Comparison of ENCODE assay signal across 1 cellular context in the genomic region with DNA sequence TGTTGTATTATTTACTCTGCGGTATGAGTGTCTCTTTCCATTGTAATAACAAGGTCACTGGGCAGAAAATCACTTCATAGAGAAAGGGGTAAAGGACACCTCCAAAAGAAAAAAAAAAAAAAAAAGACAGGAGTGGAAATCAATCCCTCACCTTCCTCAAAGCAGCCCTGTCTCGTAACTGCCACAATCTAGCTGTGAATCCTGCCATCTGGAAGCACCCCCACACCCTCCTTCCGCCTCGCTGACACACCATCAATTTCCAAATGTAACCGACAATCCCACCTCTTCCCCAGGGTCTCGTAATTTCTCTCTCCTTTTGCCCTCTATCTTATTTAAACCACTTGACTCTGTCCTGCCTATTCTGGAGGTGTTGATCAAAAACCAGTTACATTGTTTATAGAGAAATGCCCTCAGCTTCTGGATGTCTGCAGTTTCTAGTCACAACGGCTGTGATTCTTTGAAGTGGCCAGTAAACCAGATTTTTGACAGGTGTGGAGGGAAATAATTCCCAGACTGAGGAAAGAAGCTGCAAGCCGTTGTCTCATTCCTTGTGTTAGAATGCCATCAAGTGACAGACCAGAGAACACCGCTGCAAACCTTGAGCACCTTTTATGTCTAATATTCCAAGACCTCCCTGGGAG.
A peak's percentile ranks its signal among the peaks of the same experiment; 100 is the strongest.
TF ChIP-seq lines count a peak whose summit lies in the region.

No MANE protein-coding gene starts in this region.

TF ChIP-seq in HEK293, 187 proteins besides CTCF, POLR2A, EP300 and RAD21 (continued from another document and continues in another):
- TF ChIP-seq GLIS1 (tag by site-specific recombination; IDR thresholded peaks at IDR 0.05) (peak; percentile 83), GFI1B (tag by site-specific recombination; IDR thresholded peaks at IDR 0.05) (peak; percentile 92), ZNF529 (tag by site-specific recombination; IDR thresholded peaks at IDR 0.05; ENCODE audit: insufficient replicate concordance) (no peak), OVOL3 (tag by site-specific recombination; IDR thresholded peaks at IDR 0.05) (no peak), PRDM1 (tag by site-specific recombination; IDR thresholded peaks at IDR 0.05) (no peak), GLIS2 (tag by site-specific recombination; IDR thresholded peaks at IDR 0.05) (no peak), ZXDB (tag by site-specific recombination; IDR thresholded peaks at IDR 0.05) (no peak), YY1 (tag by site-specific recombination; IDR thresholded peaks at IDR 0.05) (no peak), ZNF202 (tag by site-specific recombination; IDR thresholded peaks at IDR 0.05; ENCODE audit: borderline replicate concordance) (no peak), HIC1 (tag by site-specific recombination; IDR thresholded peaks at IDR 0.05) (no peak), ZNF366 (tag by site-specific recombination; conservative IDR thresholded peaks at IDR 0.05) (peak; percentile 74), KLF1 (tag by site-specific recombination; IDR thresholded peaks at IDR 0.05) (peak; percentile 20; the same call in 1 of the 2 replicates), MYNN (tag by site-specific recombination; IDR thresholded peaks at IDR 0.05; ENCODE audit: borderline replicate concordance) (no peak), ZNF585B (tag by site-specific recombination; IDR thresholded peaks at IDR 0.05) (no peak), ZBTB8A (tag by site-specific recombination; IDR thresholded peaks at IDR 0.05) (peak; percentile 41; the same call in 1 of the 2 replicates), ZNF155 (tag by site-specific recombination; IDR thresholded peaks at IDR 0.05) (no peak), ZNF354C (tag by site-specific recombination; IDR thresholded peaks at IDR 0.05; ENCODE audit: borderline replicate concordance, low read depth) (no peak), ZNF664 (tag by site-specific recombination; IDR thresholded peaks at IDR 0.05) (peak; percentile 59; the same call in 1 of the 2 replicates), ZNF280C (tag by site-specific recombination; IDR thresholded peaks at IDR 0.05) (no peak), ZNF112 (tag by site-specific recombination; IDR thresholded peaks at IDR 0.05) (no peak), SCRT1 (tag by site-specific recombination; IDR thresholded peaks at IDR 0.05; ENCODE audit: borderline replicate concordance) (0 out of 2 replicates have a peak, but pooled peaks have one; percentile 37), ZFHX2 (tag by site-specific recombination; conservative IDR thresholded peaks at IDR 0.05) (peak; percentile 89), ZNF426 (tag by site-specific recombination; IDR thresholded peaks at IDR 0.05) (no peak), ZNF76 (tag by site-specific recombination; IDR thresholded peaks at IDR 0.05; ENCODE audit: borderline replicate concordance, low read depth) (peak; percentile 32; the same call in 1 of the 2 replicates), ZNF776 (tag by site-specific recombination; IDR thresholded peaks at IDR 0.05; ENCODE audit: borderline replicate concordance) (no peak), ZSCAN4 (tag by site-specific recombination; IDR thresholded peaks at IDR 0.05) (no peak), HOXD13 (CRISPR knock-in tag; IDR thresholded peaks at IDR 0.05; ENCODE audit: borderline replicate concordance) (no peak), SP7 (tag by site-specific recombination; IDR thresholded peaks at IDR 0.05) (peak; percentile 80), ZEB2 (tag by site-specific recombination; IDR thresholded peaks at IDR 0.05) (peak; percentile 41; the same call in 1 of the 2 replicates), ZNF121 (tag by site-specific recombination; IDR thresholded peaks at IDR 0.05) (no peak), ZNF658 (tag by site-specific recombination; IDR thresholded peaks at IDR 0.05) (no peak), BCL11A (tag by site-specific recombination; IDR thresholded peaks at IDR 0.05; ENCODE audit: low read depth) (0 out of 2 replicates have a peak, but pooled peaks have one; percentile 28), ZNF645 (tag by site-specific recombination; IDR thresholded peaks at IDR 0.05) (no peak), IKZF3 (tag by site-specific recombination; IDR thresholded peaks at IDR 0.05) (peak; percentile 85), ZFP3 (tag by site-specific recombination; IDR thresholded peaks at IDR 0.05; ENCODE audit: low read depth) (peak; percentile 63; the same call in 1 of the 2 replicates), ZNF792 (tag by site-specific recombination; IDR thresholded peaks at IDR 0.05) (no peak; the same call in 1 of the 2 replicates), ZNF501 (tag by site-specific recombination; IDR thresholded peaks at IDR 0.05) (0 out of 2 replicates have a peak, but pooled peaks have one; percentile 64), KLF10 (tag by site-specific recombination; IDR thresholded peaks at IDR 0.05) (0 out of 2 replicates have a peak, but pooled peaks have one; percentile 37), ZNF521 (tag by site-specific recombination; IDR thresholded peaks at IDR 0.05) (no peak)
- TF ChIP-seq, protein P1, sequence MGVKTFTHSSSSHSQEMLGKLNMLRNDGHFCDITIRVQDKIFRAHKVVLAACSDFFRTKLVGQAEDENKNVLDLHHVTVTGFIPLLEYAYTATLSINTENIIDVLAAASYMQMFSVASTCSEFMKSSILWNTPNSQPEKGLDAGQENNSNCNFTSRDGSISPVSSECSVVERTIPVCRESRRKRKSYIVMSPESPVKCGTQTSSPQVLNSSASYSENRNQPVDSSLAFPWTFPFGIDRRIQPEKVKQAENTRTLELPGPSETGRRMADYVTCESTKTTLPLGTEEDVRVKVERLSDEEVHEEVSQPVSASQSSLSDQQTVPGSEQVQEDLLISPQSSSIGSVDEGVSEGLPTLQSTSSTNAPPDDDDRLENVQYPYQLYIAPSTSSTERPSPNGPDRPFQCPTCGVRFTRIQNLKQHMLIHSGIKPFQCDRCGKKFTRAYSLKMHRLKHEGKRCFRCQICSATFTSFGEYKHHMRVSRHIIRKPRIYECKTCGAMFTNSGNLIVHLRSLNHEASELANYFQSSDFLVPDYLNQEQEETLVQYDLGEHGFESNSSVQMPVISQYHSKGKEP (tag by site-specific recombination; IDR thresholded peaks at IDR 0.05), result peak; percentile 66
- TF ChIP-seq, protein P2, sequence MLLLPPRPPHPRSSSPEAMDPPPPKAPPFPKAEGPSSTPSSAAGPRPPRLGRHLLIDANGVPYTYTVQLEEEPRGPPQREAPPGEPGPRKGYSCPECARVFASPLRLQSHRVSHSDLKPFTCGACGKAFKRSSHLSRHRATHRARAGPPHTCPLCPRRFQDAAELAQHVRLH (tag by site-specific recombination; IDR thresholded peaks at IDR 0.05), result 0 out of 2 replicates have a peak, but pooled peaks have one; percentile 57
- TF ChIP-seq, protein P3, sequence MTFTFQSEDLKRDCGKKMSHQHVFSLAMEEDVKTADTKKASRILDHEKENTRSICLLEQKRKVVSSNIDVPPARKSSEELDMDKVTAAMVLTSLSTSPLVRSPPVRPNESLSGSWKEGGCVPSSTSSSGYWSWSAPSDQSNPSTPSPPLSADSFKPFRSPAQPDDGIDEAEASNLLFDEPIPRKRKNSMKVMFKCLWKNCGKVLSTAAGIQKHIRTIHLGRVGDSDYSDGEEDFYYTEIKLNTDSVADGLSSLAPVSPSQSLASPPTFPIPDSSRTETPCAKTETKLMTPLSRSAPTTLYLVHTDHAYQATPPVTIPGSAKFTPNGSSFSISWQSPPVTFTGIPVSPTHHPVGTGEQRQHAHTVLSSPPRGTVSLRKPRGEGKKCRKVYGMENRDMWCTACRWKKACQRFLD (tag by site-specific recombination; IDR thresholded peaks at IDR 0.05), result no peak
- TF ChIP-seq, protein P4, sequence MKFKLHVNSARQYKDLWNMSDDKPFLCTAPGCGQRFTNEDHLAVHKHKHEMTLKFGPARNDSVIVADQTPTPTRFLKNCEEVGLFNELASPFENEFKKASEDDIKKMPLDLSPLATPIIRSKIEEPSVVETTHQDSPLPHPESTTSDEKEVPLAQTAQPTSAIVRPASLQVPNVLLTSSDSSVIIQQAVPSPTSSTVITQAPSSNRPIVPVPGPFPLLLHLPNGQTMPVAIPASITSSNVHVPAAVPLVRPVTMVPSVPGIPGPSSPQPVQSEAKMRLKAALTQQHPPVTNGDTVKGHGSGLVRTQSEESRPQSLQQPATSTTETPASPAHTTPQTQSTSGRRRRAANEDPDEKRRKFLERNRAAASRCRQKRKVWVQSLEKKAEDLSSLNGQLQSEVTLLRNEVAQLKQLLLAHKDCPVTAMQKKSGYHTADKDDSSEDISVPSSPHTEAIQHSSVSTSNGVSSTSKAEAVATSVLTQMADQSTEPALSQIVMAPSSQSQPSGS (tag by site-specific recombination; IDR thresholded peaks at IDR 0.05; ENCODE audit: low read depth), result peak; percentile 42
- TF ChIP-seq, protein P5, sequence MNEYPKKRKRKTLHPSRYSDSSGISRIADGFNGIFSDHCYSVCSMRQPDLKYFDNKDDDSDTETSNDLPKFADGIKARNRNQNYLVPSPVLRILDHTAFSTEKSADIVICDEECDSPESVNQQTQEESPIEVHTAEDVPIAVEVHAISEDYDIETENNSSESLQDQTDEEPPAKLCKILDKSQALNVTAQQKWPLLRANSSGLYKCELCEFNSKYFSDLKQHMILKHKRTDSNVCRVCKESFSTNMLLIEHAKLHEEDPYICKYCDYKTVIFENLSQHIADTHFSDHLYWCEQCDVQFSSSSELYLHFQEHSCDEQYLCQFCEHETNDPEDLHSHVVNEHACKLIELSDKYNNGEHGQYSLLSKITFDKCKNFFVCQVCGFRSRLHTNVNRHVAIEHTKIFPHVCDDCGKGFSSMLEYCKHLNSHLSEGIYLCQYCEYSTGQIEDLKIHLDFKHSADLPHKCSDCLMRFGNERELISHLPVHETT (tag by site-specific recombination; IDR thresholded peaks at IDR 0.05), result no peak; the same call in 1 of the 2 replicates
- TF ChIP-seq, protein P6, sequence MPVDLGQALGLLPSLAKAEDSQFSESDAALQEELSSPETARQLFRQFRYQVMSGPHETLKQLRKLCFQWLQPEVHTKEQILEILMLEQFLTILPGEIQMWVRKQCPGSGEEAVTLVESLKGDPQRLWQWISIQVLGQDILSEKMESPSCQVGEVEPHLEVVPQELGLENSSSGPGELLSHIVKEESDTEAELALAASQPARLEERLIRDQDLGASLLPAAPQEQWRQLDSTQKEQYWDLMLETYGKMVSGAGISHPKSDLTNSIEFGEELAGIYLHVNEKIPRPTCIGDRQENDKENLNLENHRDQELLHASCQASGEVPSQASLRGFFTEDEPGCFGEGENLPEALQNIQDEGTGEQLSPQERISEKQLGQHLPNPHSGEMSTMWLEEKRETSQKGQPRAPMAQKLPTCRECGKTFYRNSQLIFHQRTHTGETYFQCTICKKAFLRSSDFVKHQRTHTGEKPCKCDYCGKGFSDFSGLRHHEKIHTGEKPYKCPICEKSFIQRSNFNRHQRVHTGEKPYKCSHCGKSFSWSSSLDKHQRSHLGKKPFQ (tag by site-specific recombination; IDR thresholded peaks at IDR 0.05), result peak; percentile 68; the same call in 1 of the 2 replicates
